Comparison of ENCODE assay signal across 1 cellular context in genomic region chr19:56315076-56315828, GRCh38.
TF ChIP-seq lines count a peak whose summit lies in the region.

No MANE protein-coding gene starts in this region.

TF ChIP-seq in GM12878, 131 proteins besides CTCF, POLR2A, EP300 and RAD21 (continued from another document and continues in another):
- peak; percentile 62 for TF ChIP-seq PBX3 (IDR thresholded peaks at IDR 0.05; ENCODE audit: insufficient replicate concordance, low read depth, low read length)
- TF ChIP-seq ZBTB40 (IDR thresholded peaks at IDR 0.05; ENCODE audit: borderline replicate concordance) = peak; percentile 95; the same call in 1 of the 2 replicates
- TF ChIP-seq, protein P1, sequence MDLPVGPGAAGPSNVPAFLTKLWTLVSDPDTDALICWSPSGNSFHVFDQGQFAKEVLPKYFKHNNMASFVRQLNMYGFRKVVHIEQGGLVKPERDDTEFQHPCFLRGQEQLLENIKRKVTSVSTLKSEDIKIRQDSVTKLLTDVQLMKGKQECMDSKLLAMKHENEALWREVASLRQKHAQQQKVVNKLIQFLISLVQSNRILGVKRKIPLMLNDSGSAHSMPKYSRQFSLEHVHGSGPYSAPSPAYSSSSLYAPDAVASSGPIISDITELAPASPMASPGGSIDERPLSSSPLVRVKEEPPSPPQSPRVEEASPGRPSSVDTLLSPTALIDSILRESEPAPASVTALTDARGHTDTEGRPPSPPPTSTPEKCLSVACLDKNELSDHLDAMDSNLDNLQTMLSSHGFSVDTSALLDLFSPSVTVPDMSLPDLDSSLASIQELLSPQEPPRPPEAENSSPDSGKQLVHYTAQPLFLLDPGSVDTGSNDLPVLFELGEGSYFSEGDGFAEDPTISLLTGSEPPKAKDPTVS (IDR thresholded peaks at IDR 0.05; ENCODE audit: low read depth, low read length) = 0 out of 2 replicates have a peak, but pooled peaks have one; percentile 2
- TF ChIP-seq ZZZ3 (IDR thresholded peaks at IDR 0.05; ENCODE audit: control insufficient read depth, insufficient read length, low read depth) = no peak
- TF ChIP-seq MLLT1 (IDR thresholded peaks at IDR 0.05) = no peak
- TF ChIP-seq RUNX3 (IDR thresholded peaks at IDR 0.05; ENCODE audit: low read length) = peak; percentile 59
- TF ChIP-seq SMARCA5 (IDR thresholded peaks at IDR 0.05) = no peak
- peak; percentile 88 for TF ChIP-seq IKZF1 (conservative IDR thresholded peaks at IDR 0.05)
- TF ChIP-seq LARP7 (IDR thresholded peaks at IDR 0.05) = peak; percentile 65; the same call in 1 of the 2 replicates
- no peak for TF ChIP-seq YBX1 (IDR thresholded peaks at IDR 0.05)
- TF ChIP-seq NBN (IDR thresholded peaks at IDR 0.05) = no peak
- TF ChIP-seq SP1 (IDR thresholded peaks at IDR 0.05; ENCODE audit: low read depth, low read length) = peak; percentile 46
- TF ChIP-seq PKNOX1 (IDR thresholded peaks at IDR 0.05) = peak; percentile 90
- peak; percentile 67; the same call in 1 of the 2 replicates for TF ChIP-seq SPI1 (IDR thresholded peaks at IDR 0.05; ENCODE audit: borderline replicate concordance, insufficient read depth, low read depth, low read length)
- TF ChIP-seq, protein P2, sequence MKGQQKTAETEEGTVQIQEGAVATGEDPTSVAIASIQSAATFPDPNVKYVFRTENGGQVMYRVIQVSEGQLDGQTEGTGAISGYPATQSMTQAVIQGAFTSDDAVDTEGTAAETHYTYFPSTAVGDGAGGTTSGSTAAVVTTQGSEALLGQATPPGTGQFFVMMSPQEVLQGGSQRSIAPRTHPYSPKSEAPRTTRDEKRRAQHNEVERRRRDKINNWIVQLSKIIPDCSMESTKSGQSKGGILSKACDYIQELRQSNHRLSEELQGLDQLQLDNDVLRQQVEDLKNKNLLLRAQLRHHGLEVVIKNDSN (IDR thresholded peaks at IDR 0.05; ENCODE audit: borderline replicate concordance, extremely low read length, insufficient read depth, low read depth, low read length) = peak; percentile 77
- no peak for TF ChIP-seq PAX8 (IDR thresholded peaks at IDR 0.05)
- TF ChIP-seq EZH2 (IDR thresholded peaks at IDR 0.05; ENCODE audit: borderline replicate concordance, control insufficient read depth, low read depth, low read length) = no peak
- TF ChIP-seq ZNF687 (IDR thresholded peaks at IDR 0.05) = no peak
- no peak for TF ChIP-seq CREB1 (IDR thresholded peaks at IDR 0.05; ENCODE audit: low read depth)
- 0 out of 2 replicates have a peak, but pooled peaks have one; percentile 15 for TF ChIP-seq STAT1 (conservative IDR thresholded peaks at IDR 0.05)
- peak; percentile 25 for TF ChIP-seq MEF2B (IDR thresholded peaks at IDR 0.05; ENCODE audit: partially characterized antibody, poor library complexity, severe bottlenecking)
- TF ChIP-seq IRF5 (IDR thresholded peaks at IDR 0.05; ENCODE audit: borderline replicate concordance) = no peak
- peak; percentile 76 for TF ChIP-seq NRF1 (conservative IDR thresholded peaks at IDR 0.05; ENCODE audit: low read depth, low read length)
- TF ChIP-seq RAD51 (IDR thresholded peaks at IDR 0.05) = peak; percentile 88
- TF ChIP-seq SMC3 (IDR thresholded peaks at IDR 0.05; ENCODE audit: borderline replicate concordance, low read length) = no peak
- 0 out of 2 replicates have a peak, but pooled peaks have one; percentile 5 for TF ChIP-seq CREM (IDR thresholded peaks at IDR 0.05; ENCODE audit: low read depth)
- TF ChIP-seq, protein P3, sequence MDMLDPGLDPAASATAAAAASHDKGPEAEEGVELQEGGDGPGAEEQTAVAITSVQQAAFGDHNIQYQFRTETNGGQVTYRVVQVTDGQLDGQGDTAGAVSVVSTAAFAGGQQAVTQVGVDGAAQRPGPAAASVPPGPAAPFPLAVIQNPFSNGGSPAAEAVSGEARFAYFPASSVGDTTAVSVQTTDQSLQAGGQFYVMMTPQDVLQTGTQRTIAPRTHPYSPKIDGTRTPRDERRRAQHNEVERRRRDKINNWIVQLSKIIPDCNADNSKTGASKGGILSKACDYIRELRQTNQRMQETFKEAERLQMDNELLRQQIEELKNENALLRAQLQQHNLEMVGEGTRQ (IDR thresholded peaks at IDR 0.05; ENCODE audit: borderline replicate concordance, low read depth, low read length) = peak; percentile 85
- no peak for TF ChIP-seq SIX5 (IDR thresholded peaks at IDR 0.05; ENCODE audit: low read depth, low read length, severe bottlenecking)
- TF ChIP-seq SIN3A (IDR thresholded peaks at IDR 0.05; ENCODE audit: low read depth, low read length) = peak; percentile 85; the same call in 1 of the 2 replicates
- TF ChIP-seq NKRF (conservative IDR thresholded peaks at IDR 0.05) = peak; percentile 96
- TF ChIP-seq KLF5 (IDR thresholded peaks at IDR 0.05; ENCODE audit: partially characterized antibody) = peak; percentile 13
- TF ChIP-seq CEBPB (IDR thresholded peaks at IDR 0.05; ENCODE audit: borderline replicate concordance in 1 of 2, low read depth in 2 of 2, low read length in 2 of 2) = no peak
- no peak for TF ChIP-seq KDM1A (IDR thresholded peaks at IDR 0.05; ENCODE audit: borderline replicate concordance)
- TF ChIP-seq, protein P4, sequence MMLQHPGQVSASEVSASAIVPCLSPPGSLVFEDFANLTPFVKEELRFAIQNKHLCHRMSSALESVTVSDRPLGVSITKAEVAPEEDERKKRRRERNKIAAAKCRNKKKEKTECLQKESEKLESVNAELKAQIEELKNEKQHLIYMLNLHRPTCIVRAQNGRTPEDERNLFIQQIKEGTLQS (IDR thresholded peaks at IDR 0.05; ENCODE audit: borderline replicate concordance, extremely low read depth, low read depth, low read length) = peak; percentile 49; the same call in 1 of the 2 replicates
- 0 out of 2 replicates have a peak, but pooled peaks have one; percentile 31 for TF ChIP-seq RFX5 (IDR thresholded peaks at IDR 0.05; ENCODE audit: low read depth, low read length)
- TF ChIP-seq TAF1 (IDR thresholded peaks at IDR 0.05; ENCODE audit: borderline replicate concordance, low read depth, low read length) = no peak
- peak; percentile 69; the same call in 1 of the 2 replicates for TF ChIP-seq PAX5 (IDR thresholded peaks at IDR 0.05; ENCODE audit: borderline replicate concordance, low read depth, low read length)
